12 cellular contexts compared by ENCODE assay signal in the genomic region with DNA sequence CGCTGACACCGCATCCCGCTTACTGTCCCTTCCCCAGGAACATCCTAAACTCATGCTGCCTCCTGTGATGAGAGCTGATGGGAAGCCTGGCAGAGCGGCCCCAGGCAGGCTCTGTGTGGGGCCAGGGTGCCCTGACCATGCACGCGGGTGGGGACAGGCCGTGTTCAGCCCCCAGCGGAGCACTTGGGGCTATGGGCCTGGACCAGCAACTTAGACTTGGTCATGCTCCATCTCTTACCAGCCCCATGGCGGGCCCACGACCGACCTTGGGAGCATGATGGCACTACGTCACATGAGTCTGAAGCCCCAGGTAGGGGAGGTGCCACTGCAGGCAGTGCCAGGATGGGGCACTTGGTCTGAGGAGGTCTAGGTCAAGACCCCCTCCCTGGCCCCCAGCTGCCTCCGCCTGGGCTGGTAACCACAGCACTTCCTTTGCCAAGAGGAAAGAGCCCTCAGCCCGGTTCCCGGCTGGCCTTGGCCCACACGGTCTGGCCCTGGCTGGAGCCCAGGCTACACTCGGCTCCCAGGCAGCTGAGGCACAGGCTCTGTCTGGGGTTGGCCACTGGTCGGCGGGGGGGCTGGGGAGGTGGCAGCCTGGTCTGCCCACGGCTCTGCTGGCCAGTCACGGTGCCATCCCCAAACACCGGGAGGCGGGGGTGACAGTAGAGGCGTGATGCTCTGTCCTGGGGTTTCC. TPM values are rescaled to one million over a fixed set of nuclear protein-coding genes. Genes with fewer than 3 reads are reported as not detected.
DNase-seq lines count a peak whose midpoint lies in the region; ATAC-seq lines count a peak whose summit lies in the region.
"Had no signal": no experiment of that assay in that cellular context is flagged by ENCODE, and none has a peak within 500 bp of the region (broad histone marks: within the 10 kb centered on the region; RNA-seq: fewer than 3 reads in every experiment).

No MANE protein-coding gene starts in this region.

- ATAC-seq in Right ventricle myocardium superior (ENCODE audit: poor library complexity) (peak; percentile 47), GM18498 (IDR thresholded peaks at IDR 0.05; ENCODE audit: unreplicated experiment) (no peak), GM18502 (IDR thresholded peaks at IDR 0.05; ENCODE audit: poor library complexity, unreplicated experiment) (no peak)
- ATAC-seq: activated CD8-positive, alpha-beta T cell treated with anti-CD3 and anti-CD28 coated beads for 36 hours; GM12878 had no signal

- intact Hi-C loops in Right ventricle myocardium superior (cut with DNase I), result no loop called here

- peak; percentile 82 for DNase-seq in Right ventricle myocardium superior
- peak; percentile 84 for DNase-seq in pons (ENCODE audit: low spot score)
- no peak for DNase-seq in NCI-H2171 treated with DMSO at 0.1 percent for 48 hours (lab: John Stamatoyannopoulos, UW)
- DNase-seq in COLO829 (ENCODE audit: low spot score), result no peak
- DNase-seq: activated CD8-positive, alpha-beta T cell treated with anti-CD3 and anti-CD28 coated beads for 36 hours; NCI-H1694; SHP77 treated with DMSO at 0.1 percent for 48 hours had no signal

- H3K27me3 ChIP-seq in ACC112 (ENCODE audit: insufficient read depth, low read length), result no peaks in the 10 kb centered on the region

- H3K79me2 ChIP-seq in ACC112 (ENCODE audit: control insufficient read depth, insufficient read depth, low read length, unreplicated experiment), result peaks cover 15% of the 10 kb centered on the region

- H3K27ac ChIP-seq in ACC112 (ENCODE audit: low read depth, low read length), result peak overlapping the region; percentile 98
- H3K27ac ChIP-seq in adipose tissue (ENCODE audit: low read depth, low read length), result peak overlapping the region; percentile 85

- no peaks in the 10 kb centered on the region for H3K36me3 ChIP-seq in ACC112 (ENCODE audit: insufficient read depth, low read length)

- 62 to 68% (median 63%) methylated on average over 22 to 24 of the region's 24 CpGs for WGBS in adipose tissue, 3 donors

- H3K4me1 ChIP-seq in ACC112 (ENCODE audit: control insufficient read depth, insufficient read depth, low read length, unreplicated experiment), result peaks cover 71% of the 10 kb centered on the region

- H2AFZ ChIP-seq in ACC112 (ENCODE audit: low read length, unreplicated experiment), result no peak overlapping the region

- no peak overlapping the region for H3K4me3 ChIP-seq in ACC112 (ENCODE audit: low read depth, low read length)
- H3K4me3 ChIP-seq: GM12878 had no signal

RNA-seq across cellular contexts. Expression of a gene that starts 25.7 kb away (rescaled TPM):
- polyA plus RNA-seq in adipose tissue, result 10 to 100 TPM in 2 of 3 donors, 1 to 10 TPM in 1; 5.6 to 14.4 (median 12.9) TPM
- 8.0 TPM for total RNA-seq in Right ventricle myocardium superior

Comparison
In these comparisons a context has a peak if more than half of its experiments do, and no peak if none do; other contexts are left out.
1. DNase-seq: peak in Right ventricle myocardium superior (single experiment) and pons (single experiment); none in NCI-H2171 treated with DMSO at 0.1 percent for 48 hours (single experiment) and COLO829 (single experiment).